19 cellular contexts compared by ENCODE assay signal in genomic region chr1:184033711-184034167, GRCh38. TPM values are rescaled to one million over a fixed set of nuclear protein-coding genes. Genes with fewer than 3 reads are reported as not detected.
DNase-seq lines count a peak whose midpoint lies in the region; ATAC-seq, FAIRE-seq and TF ChIP-seq lines count a peak whose summit lies in the region.
"Had no signal": no experiment of that assay in that cellular context is flagged by ENCODE, and none has a peak within 500 bp of the region (broad histone marks: within the 10 kb centered on the region; RNA-seq: fewer than 3 reads in every experiment).

No MANE protein-coding gene starts in this region.

- CTCF ChIA-PET in activated CD8-positive, alpha-beta T cell treated with anti-CD3 and anti-CD28 coated beads for 36 hours (lab: Charles Lee) = interaction anchor here (1.0 to 1.5 kb wide), 3 partner anchors 11 to 78 kb away, joined by 3 to 5 read pairs (median 3); partner anchors contain the start of gene TSEN15
- CTCF ChIA-PET in activated CD8-positive, alpha-beta T cell treated with anti-CD3 and anti-CD28 coated beads, Interleukin-2, amount 10 ng/mL, durations not matched to agents 7 days and 5 days (lab: Charles Lee) = no interaction called here

- no peak overlapping the region for H3K4me3 Mint-ChIP-seq in activated CD8-positive, alpha-beta T cell treated with anti-CD3 and anti-CD28 coated beads for 36 hours
- no peak overlapping the region for H3K4me3 Mint-ChIP-seq in activated CD8-positive, alpha-beta T cell treated with anti-CD3 and anti-CD28 coated beads, Interleukin-2, amount 10 ng/mL, durations not matched to agents 7 days and 5 days
- H3K4me3 Mint-ChIP-seq: activated CD4-positive, alpha-beta memory T cell treated with anti-CD3 and anti-CD28 coated beads for 36 hours; activated T-helper 1 cell treated with anti-CD3 and anti-CD28 coated beads, Interleukin-12 subunit alpha, Interleukin-12 subunit beta, Interleukin-2, Interleukin-4 antibody, amounts not matched to agents 30 ng/mL and 10 ng/mL and 1 ng/mL, durations not matched to agents 14 hours and 24 hours and 36 hours; naive thymus-derived CD4-positive, alpha-beta T cell; T-cell had no signal

- H3K4me1 Mint-ChIP-seq in activated CD8-positive, alpha-beta T cell treated with anti-CD3 and anti-CD28 coated beads for 36 hours (ENCODE audit: low read depth) = peaks cover 9% of the 10 kb centered on the region
- peaks cover 21% of the 10 kb centered on the region for H3K4me1 Mint-ChIP-seq in activated CD8-positive, alpha-beta T cell treated with anti-CD3 and anti-CD28 coated beads, Interleukin-2, amount 10 ng/mL, durations not matched to agents 7 days and 5 days (ENCODE audit: low read depth)

- H3K27me3 Mint-ChIP-seq in activated CD8-positive, alpha-beta T cell treated with anti-CD3 and anti-CD28 coated beads for 36 hours = peaks cover 48% of the 10 kb centered on the region
- peaks cover 54% of the 10 kb centered on the region for H3K27me3 Mint-ChIP-seq in activated CD8-positive, alpha-beta T cell treated with anti-CD3 and anti-CD28 coated beads, Interleukin-2, amount 10 ng/mL, durations not matched to agents 7 days and 5 days (ENCODE audit: low read depth)

- POLR2A ChIA-PET in activated CD8-positive, alpha-beta T cell treated with anti-CD3 and anti-CD28 coated beads for 36 hours (lab: Charles Lee) = interaction anchor here (1.8 kb wide), 1 partner anchor 18 kb away, joined by 7 read pairs; the partner anchor contains the start of gene TSEN15
- POLR2A ChIA-PET in activated CD8-positive, alpha-beta T cell treated with anti-CD3 and anti-CD28 coated beads, Interleukin-2, amount 10 ng/mL, durations not matched to agents 7 days and 5 days (lab: Charles Lee) = no interaction called here

- ATAC-seq in activated CD8-positive, alpha-beta T cell treated with anti-CD3 and anti-CD28 coated beads for 36 hours = peak; percentile 22
- no peak for ATAC-seq in activated CD8-positive, alpha-beta T cell treated with anti-CD3 and anti-CD28 coated beads, Interleukin-2, amount 10 ng/mL, durations not matched to agents 7 days and 5 days
- ATAC-seq in SK-N-SH treated with all-trans-retinoic acid at 6 μM for 48 hours (peak; percentile 14; the same call in 2 of the 3 replicates), GM18861 (IDR thresholded peaks at IDR 0.05; ENCODE audit: unreplicated experiment) (no peak)
- ATAC-seq: naive thymus-derived CD4-positive, alpha-beta T cell; T-cell had no signal

- TF ChIP-seq CTCF in activated CD8-positive, alpha-beta T cell treated with anti-CD3 and anti-CD28 coated beads for 36 hours (IDR thresholded peaks at IDR 0.05) = no peak

- no peaks in the 10 kb centered on the region for H3K9me3 Mint-ChIP-seq in activated CD8-positive, alpha-beta T cell treated with anti-CD3 and anti-CD28 coated beads for 36 hours
- H3K9me3 Mint-ChIP-seq in activated CD8-positive, alpha-beta T cell treated with anti-CD3 and anti-CD28 coated beads, Interleukin-2, amount 10 ng/mL, durations not matched to agents 7 days and 5 days (ENCODE audit: insufficient read depth) = no peaks in the 10 kb centered on the region
- H3K9me3 Mint-ChIP-seq: activated CD4-positive, alpha-beta memory T cell treated with anti-CD3 and anti-CD28 coated beads for 36 hours; activated T-helper 1 cell treated with anti-CD3 and anti-CD28 coated beads, Interleukin-12 subunit alpha, Interleukin-12 subunit beta, Interleukin-2, Interleukin-4 antibody, amounts not matched to agents 30 ng/mL and 10 ng/mL and 1 ng/mL, durations not matched to agents 14 hours and 24 hours and 36 hours; T-cell had no signal

- TF ChIP-seq POLR2A in GM12892 (IDR thresholded peaks at IDR 0.05; ENCODE audit: low read depth, low read length) = no peak

- no peak for DNase-seq in activated CD8-positive, alpha-beta T cell treated with anti-CD3 and anti-CD28 coated beads for 36 hours
- DNase-seq in activated CD8-positive, alpha-beta T cell treated with anti-CD3 and anti-CD28 coated beads, Interleukin-2, amount 10 ng/mL, durations not matched to agents 7 days and 5 days = no peak
- DNase-seq in fibroblast of peridontal ligament (ENCODE audit: extremely low read depth) (peak; percentile 69), superior temporal gyrus (ENCODE audit: extremely low spot score) (peak; percentile 87), NCI-H2029 treated with DMSO at 0.1 percent for 48 hours (lab: John Stamatoyannopoulos, UW) (no peak), GM12892 (ENCODE audit: insufficient read length) (no peak)
- DNase-seq: activated CD4-positive, alpha-beta memory T cell treated with anti-CD3 and anti-CD28 coated beads for 36 hours; adrenal gland; DMS 273 treated with DMSO at 0.1 percent for 48 hours; naive thymus-derived CD4-positive, alpha-beta T cell; NCI-H1436 treated with DMSO at 0.1 percent for 48 hours; posterior cingulate gyrus; small intestine; T-cell; thyroid gland had no signal

- intact Hi-C loops in activated CD8-positive, alpha-beta T cell treated with anti-CD3 and anti-CD28 coated beads for 36 hours (cut with micrococcal nuclease) = loop anchor here (5.0 kb wide), 1 partner anchor 76 kb away; no protein-coding TSS in a partner anchor

- no peak for FAIRE-seq in GM12892 (lab: Jason Lieb, UNC)
- FAIRE-seq: small intestine had no signal

- no peak overlapping the region for H3K27ac Mint-ChIP-seq in activated CD8-positive, alpha-beta T cell treated with anti-CD3 and anti-CD28 coated beads for 36 hours
- H3K27ac Mint-ChIP-seq in activated CD8-positive, alpha-beta T cell treated with anti-CD3 and anti-CD28 coated beads, Interleukin-2, amount 10 ng/mL, durations not matched to agents 7 days and 5 days = no peak overlapping the region
- H3K27ac Mint-ChIP-seq: activated CD4-positive, alpha-beta memory T cell treated with anti-CD3 and anti-CD28 coated beads for 36 hours; activated T-helper 1 cell treated with anti-CD3 and anti-CD28 coated beads, Interleukin-12 subunit alpha, Interleukin-12 subunit beta, Interleukin-2, Interleukin-4 antibody, amounts not matched to agents 30 ng/mL and 10 ng/mL and 1 ng/mL, durations not matched to agents 14 hours and 24 hours and 36 hours; naive thymus-derived CD4-positive, alpha-beta T cell; T-cell had no signal

- H3K36me3 Mint-ChIP-seq in activated CD8-positive, alpha-beta T cell treated with anti-CD3 and anti-CD28 coated beads for 36 hours (ENCODE audit: low read depth) = no peaks in the 10 kb centered on the region
- H3K36me3 Mint-ChIP-seq in activated CD8-positive, alpha-beta T cell treated with anti-CD3 and anti-CD28 coated beads, Interleukin-2, amount 10 ng/mL, durations not matched to agents 7 days and 5 days (ENCODE audit: low read depth) = no peaks in the 10 kb centered on the region
- H3K36me3 Mint-ChIP-seq: T-cell had no signal

TF ChIP-seq in SK-N-SH treated with all-trans-retinoic acid at 6 μM for 48 hours, 23 proteins besides CTCF, POLR2A, EP300 and RAD21 (continues in another document):
- TF ChIP-seq CSDC2 (CRISPR knock-in tag; IDR thresholded peaks at IDR 0.05) = no peak
- no peak for TF ChIP-seq PATZ1 (CRISPR knock-in tag; IDR thresholded peaks at IDR 0.05; ENCODE audit: borderline replicate concordance)
- no peak for TF ChIP-seq ZNF8 (CRISPR knock-in tag; IDR thresholded peaks at IDR 0.05)
- TF ChIP-seq CREB5 (CRISPR knock-in tag; IDR thresholded peaks at IDR 0.05; ENCODE audit: low read depth) = no peak
- no peak for TF ChIP-seq RARB (CRISPR knock-in tag; IDR thresholded peaks at IDR 0.05)
- TF ChIP-seq CSRNP3 (CRISPR knock-in tag; IDR thresholded peaks at IDR 0.05) = no peak

RNA-seq across cellular contexts. Expression of gene COLGALT2, which starts 3.8 kb away (rescaled TPM):
- 1 to 10 TPM; 1.3 to 1.4 TPM for total RNA-seq in activated CD8-positive, alpha-beta T cell treated with anti-CD3 and anti-CD28 coated beads for 36 hours
- under 1 TPM; 0.08 to 0.10 TPM for total RNA-seq in activated CD8-positive, alpha-beta T cell treated with anti-CD3 and anti-CD28 coated beads, Interleukin-2, amount 10 ng/mL, durations not matched to agents 7 days and 5 days
- 0.06 TPM for polyA plus RNA-seq in GM12892 (2012; ENCODE audit: missing spikeins)
- total RNA-seq: HT-29 had no signal

RNA-seq across cellular contexts. Expression of gene TSEN15, which starts 17.8 kb away (rescaled TPM):
- total RNA-seq in activated CD8-positive, alpha-beta T cell treated with anti-CD3 and anti-CD28 coated beads for 36 hours = 10 to 100 TPM; 48.2 to 49.1 TPM
- 10 to 100 TPM; 45.1 to 48.7 TPM for total RNA-seq in activated CD8-positive, alpha-beta T cell treated with anti-CD3 and anti-CD28 coated beads, Interleukin-2, amount 10 ng/mL, durations not matched to agents 7 days and 5 days
- 33.7 TPM for polyA plus RNA-seq in GM12892 (2012; ENCODE audit: missing spikeins)

Comparison
In these comparisons a context has a peak if more than half of its experiments do, and no peak if none do; other contexts are left out.
1. ATAC-seq: peak in activated CD8-positive, alpha-beta T cell treated with anti-CD3 and anti-CD28 coated beads for 36 hours (single experiment) and SK-N-SH treated with all-trans-retinoic acid at 6 μM for 48 hours (single experiment); none in activated CD8-positive, alpha-beta T cell treated with anti-CD3 and anti-CD28 coated beads, Interleukin-2, amount 10 ng/mL, durations not matched to agents 7 days and 5 days (single experiment) and GM18861 (single experiment).
2. DNase-seq: peak in fibroblast of peridontal ligament (single experiment) and superior temporal gyrus (single experiment); none in activated CD8-positive, alpha-beta T cell treated with anti-CD3 and anti-CD28 coated beads for 36 hours (single experiment), activated CD8-positive, alpha-beta T cell treated with anti-CD3 and anti-CD28 coated beads, Interleukin-2, amount 10 ng/mL, durations not matched to agents 7 days and 5 days (single experiment), NCI-H2029 treated with DMSO at 0.1 percent for 48 hours (single experiment) and GM12892 (single experiment).